ENCODE assay signal across 1 cellular context in the genomic region with DNA sequence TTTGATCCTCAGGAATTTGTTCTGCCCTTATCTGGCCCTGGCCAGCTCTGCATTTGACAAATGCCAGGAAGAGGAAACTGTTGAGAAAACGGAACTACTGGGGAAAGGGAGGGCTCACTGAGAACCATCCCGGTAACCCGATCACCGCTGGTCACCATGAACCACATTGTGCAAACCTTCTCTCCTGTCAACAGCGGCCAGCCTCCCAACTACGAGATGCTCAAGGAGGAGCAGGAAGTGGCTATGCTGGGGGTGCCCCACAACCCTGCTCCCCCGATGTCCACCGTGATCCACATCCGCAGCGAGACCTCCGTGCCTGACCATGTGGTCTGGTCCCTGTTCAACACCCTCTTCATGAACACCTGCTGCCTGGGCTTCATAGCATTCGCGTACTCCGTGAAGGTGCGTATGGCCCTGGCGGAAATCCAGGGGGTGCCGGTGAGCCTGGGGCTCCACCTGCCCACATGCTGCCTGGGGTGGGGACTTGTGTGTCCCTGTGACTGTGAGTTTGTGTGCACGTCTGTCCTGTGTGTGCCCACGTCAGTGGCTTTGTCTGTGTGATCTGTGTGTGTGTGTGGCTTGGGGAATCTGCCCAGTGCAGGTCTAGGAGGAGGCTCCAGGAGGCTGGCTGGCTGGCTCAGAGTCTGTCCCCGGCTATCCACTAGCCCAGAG.
A peak's percentile ranks its signal among the peaks of the same experiment; 100 is the strongest.
TF ChIP-seq lines count a peak whose summit lies in the region.

No MANE protein-coding gene starts in this region.

TF ChIP-seq in GM12878, 131 proteins besides CTCF, POLR2A, EP300 and RAD21 (continued from another document):
- peak; percentile 69 for TF ChIP-seq IKZF1 (conservative IDR thresholded peaks at IDR 0.05)
TF ChIP-seq in GM12878: peak in this region for 35; not testable (repeated sequence) for 96.
